8 cellular contexts compared by ENCODE assay signal in the genomic region with DNA sequence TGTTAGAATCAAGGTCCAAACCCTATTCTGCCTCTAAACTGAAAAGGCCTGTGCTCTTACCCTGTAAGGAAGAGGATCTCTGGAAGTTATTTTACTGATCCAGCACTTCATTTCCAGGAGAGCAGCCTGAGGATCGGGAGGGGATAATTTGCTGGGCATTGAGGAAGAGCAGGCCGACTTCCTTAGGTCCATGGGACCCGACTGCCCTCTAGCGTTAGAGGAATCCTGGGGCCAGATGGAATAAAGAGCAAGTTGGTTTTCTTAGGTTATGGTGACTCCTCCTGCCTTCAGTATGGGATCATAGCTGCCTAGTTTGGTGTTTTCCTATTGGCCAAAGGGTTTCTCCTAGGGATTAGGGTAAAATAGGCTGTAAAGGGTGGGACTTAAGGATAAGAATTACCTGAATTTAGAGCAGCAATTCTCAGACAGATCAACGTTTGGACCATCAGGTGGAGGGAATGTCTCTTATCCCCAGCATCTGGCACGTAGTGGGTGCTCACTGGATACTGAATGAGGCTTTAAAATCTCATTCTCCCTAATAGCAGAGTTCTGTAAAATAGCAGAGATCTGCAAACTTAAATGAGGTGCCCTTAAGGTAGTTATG. TPM values are rescaled to one million over a fixed set of nuclear protein-coding genes. Genes with fewer than 3 reads are reported as not detected.
A peak's percentile ranks its signal among the peaks of the same experiment; 100 is the strongest.
DNase-seq lines count a peak whose midpoint lies in the region; ATAC-seq lines count a peak whose summit lies in the region.

No MANE protein-coding gene starts in this region.

- intact Hi-C loops in activated CD4-positive, alpha-beta memory T cell treated with anti-CD3 and anti-CD28 coated beads for 36 hours (cut with micrococcal nuclease) = loop anchor here (1.0 kb wide), 4 partner anchors 155 to 468 kb away; no protein-coding TSS in a partner anchor

- H3K4me1 Mint-ChIP-seq in activated CD4-positive, alpha-beta memory T cell treated with anti-CD3 and anti-CD28 coated beads for 36 hours (ENCODE audit: low read depth) = no peaks in the 10 kb centered on the region

- no peaks in the 10 kb centered on the region for H3K79me1 ChIP-seq in mesendoderm (ENCODE audit: low read length)

- no peaks in the 10 kb centered on the region for H3K9me3 Mint-ChIP-seq in activated CD4-positive, alpha-beta memory T cell treated with anti-CD3 and anti-CD28 coated beads for 36 hours

- no peak overlapping the region for H4K5ac ChIP-seq in mesendoderm (ENCODE audit: low read length)

- H3K27ac ChIP-seq in mesendoderm (ENCODE audit: low read depth, low read length) = no peak overlapping the region

- no peak overlapping the region for H3K4ac ChIP-seq in mesendoderm (ENCODE audit: low read depth, low read length)

- H2BK15ac ChIP-seq in mesendoderm (replicated peaks; ENCODE audit: low read depth) = no peak overlapping the region

- H3K36me3 Mint-ChIP-seq in activated CD4-positive, alpha-beta memory T cell treated with anti-CD3 and anti-CD28 coated beads for 36 hours = peaks cover 11% of the 10 kb centered on the region

- DNase-seq in EL (peak; percentile 83), NCI-H748 (lab: John Stamatoyannopoulos, UW; ENCODE audit: unreplicated experiment) (peak; percentile 72), epidermal melanocyte (ENCODE audit: insufficient read length, low spot score) (peak; percentile 84), mesendoderm (peak; percentile 98)
- peak; percentile 66 for DNase-seq in activated CD4-positive, alpha-beta memory T cell treated with anti-CD3 and anti-CD28 coated beads for 36 hours
- DNase-seq in stimulated activated CD8-positive, alpha-beta memory T cell treated with anti-CD3 and anti-CD28 coated beads, Interleukin-4, amount 100 ng/mL, for 24 hours (ENCODE audit: low read depth) = peak; percentile 12

- peaks cover 4% of the 10 kb centered on the region for H3K27me3 Mint-ChIP-seq in activated CD4-positive, alpha-beta memory T cell treated with anti-CD3 and anti-CD28 coated beads for 36 hours

- H2BK120ac ChIP-seq in mesendoderm (ENCODE audit: low read depth, low read length) = no peak overlapping the region

- H3K18ac ChIP-seq in mesendoderm (ENCODE audit: low read length) = no peak overlapping the region

- no peak overlapping the region for H3K4me2 ChIP-seq in mesendoderm (ENCODE audit: low read length)

- H3K79me2 ChIP-seq in mesendoderm (ENCODE audit: control insufficient read depth, insufficient read depth, low read length) = no peaks in the 10 kb centered on the region

- no peaks in the 10 kb centered on the region for H3K4me1 ChIP-seq in mesendoderm (ENCODE audit: control insufficient read depth, low read depth, low read length)

- POLR2A ChIA-PET in activated CD4-positive, alpha-beta memory T cell treated with anti-CD3 and anti-CD28 coated beads for 36 hours (lab: Charles Lee) = no interaction called here

- H3K56ac ChIP-seq in mesendoderm (ENCODE audit: low read length) = no peak overlapping the region

- no peaks in the 10 kb centered on the region for H3K36me3 ChIP-seq in mesendoderm (ENCODE audit: control insufficient read depth, insufficient read depth, low read length)

- H3K4me3 Mint-ChIP-seq in activated CD4-positive, alpha-beta memory T cell treated with anti-CD3 and anti-CD28 coated beads for 36 hours = no peak overlapping the region

- H3K4me3 ChIP-seq in mesendoderm (ENCODE audit: low read length) = no peak overlapping the region

- H4K8ac ChIP-seq in mesendoderm (ENCODE audit: low read depth, low read length) = no peak overlapping the region

- no CpG with 5 or more reads among the region's 6 CpGs for WGBS in mesendoderm (ENCODE audit: extremely low coverage, insufficient coverage, low lambda C conversion rate)

- no peak overlapping the region for H2AK5ac ChIP-seq in mesendoderm (ENCODE audit: low read length)

- no peak overlapping the region for H3K27ac Mint-ChIP-seq in activated CD4-positive, alpha-beta memory T cell treated with anti-CD3 and anti-CD28 coated beads for 36 hours

- H3K9ac ChIP-seq in mesendoderm (ENCODE audit: low read length) = no peak overlapping the region

- H3K27me3 ChIP-seq in mesendoderm (ENCODE audit: insufficient read depth, low read length, poor library complexity) = no peaks in the 10 kb centered on the region

- H3K23ac ChIP-seq in mesendoderm (ENCODE audit: low read length) = no peak overlapping the region

- CTCF ChIA-PET in activated CD4-positive, alpha-beta memory T cell treated with anti-CD3 and anti-CD28 coated beads for 36 hours (lab: Charles Lee) = interaction anchor here (0.6 to 10.1 kb wide), 11 partner anchors 12 to 226 kb away, joined by 3 to 132 read pairs (median 3); no protein-coding TSS in a partner anchor

- ATAC-seq in HG03571 (IDR thresholded peaks at IDR 0.05; ENCODE audit: unreplicated experiment) (peak; percentile 61), GM18858 (IDR thresholded peaks at IDR 0.05; ENCODE audit: unreplicated experiment) (no peak)

- no peak overlapping the region for H2BK5ac ChIP-seq in mesendoderm (ENCODE audit: low read length)

RNA-seq across cellular contexts. Expression of a gene that starts 40.0 kb away (rescaled TPM):
- total RNA-seq in activated CD4-positive, alpha-beta memory T cell treated with anti-CD3 and anti-CD28 coated beads for 36 hours = 1 to 10 TPM; 1.5 to 1.8 TPM
- polyA plus RNA-seq in mesendoderm (2013, experiment 1 of 2) = 30.1 TPM
- polyA plus RNA-seq in mesendoderm (2013, experiment 2 of 2) = 30.5 TPM

RNA-seq across cellular contexts. Expression of a gene that starts 55.3 kb away (rescaled TPM):
- 10 to 100 TPM; 68.6 to 69.5 TPM for total RNA-seq in activated CD4-positive, alpha-beta memory T cell treated with anti-CD3 and anti-CD28 coated beads for 36 hours
- 63.9 TPM for polyA plus RNA-seq in mesendoderm (2013, experiment 1 of 2)
- 65.4 TPM for polyA plus RNA-seq in mesendoderm (2013, experiment 2 of 2)

Comparison
In these comparisons a context has a peak if more than half of its experiments do, and no peak if none do; other contexts are left out.
1. DNase-seq: peak in every context shown above with its lines; median percentile 98 in mesendoderm; 84 in epidermal melanocyte; 83 in EL; 72 in NCI-H748; 66 in activated CD4-positive, alpha-beta memory T cell treated with anti-CD3 and anti-CD28 coated beads for 36 hours; 12 in stimulated activated CD8-positive, alpha-beta memory T cell treated with anti-CD3 and anti-CD28 coated beads, Interleukin-4, amount 100 ng/mL, for 24 hours.